2 cellular contexts compared by ENCODE assay signal in the genomic region with DNA sequence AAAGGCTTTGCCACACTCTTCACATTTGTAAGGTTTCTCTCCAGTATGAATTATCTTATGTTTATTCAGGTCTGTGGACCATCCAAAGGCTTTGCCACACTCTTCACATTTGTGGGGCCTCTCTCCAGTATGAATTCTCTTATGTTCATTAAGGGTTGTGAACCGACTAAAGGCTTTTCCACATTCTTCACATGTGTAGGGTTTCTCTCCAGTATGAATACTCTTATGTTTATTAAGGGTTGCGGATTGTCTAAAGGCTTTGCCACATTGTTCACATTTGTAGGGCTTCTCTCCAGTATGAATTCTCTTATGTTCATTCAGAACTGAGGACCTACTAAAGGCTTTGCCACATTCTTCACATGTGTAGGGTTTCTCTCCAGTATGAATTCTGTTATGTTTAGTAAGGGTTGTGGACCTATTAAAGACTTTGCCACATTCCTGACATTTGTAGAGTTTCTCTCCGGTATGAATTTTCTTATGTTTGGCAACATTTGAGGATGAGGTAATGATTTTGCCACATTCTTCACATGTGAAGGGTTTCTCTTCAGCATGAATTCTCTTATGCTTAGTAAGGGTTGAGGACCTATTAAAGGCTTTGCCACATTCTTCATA.
A peak's percentile ranks its signal among the peaks of the same experiment; 100 is the strongest.
TF ChIP-seq lines count a peak whose summit lies in the region.

No MANE protein-coding gene starts in this region.

TF ChIP-seq in HEK293, 187 proteins besides CTCF, POLR2A, EP300 and RAD21:
- TF ChIP-seq, protein P1, sequence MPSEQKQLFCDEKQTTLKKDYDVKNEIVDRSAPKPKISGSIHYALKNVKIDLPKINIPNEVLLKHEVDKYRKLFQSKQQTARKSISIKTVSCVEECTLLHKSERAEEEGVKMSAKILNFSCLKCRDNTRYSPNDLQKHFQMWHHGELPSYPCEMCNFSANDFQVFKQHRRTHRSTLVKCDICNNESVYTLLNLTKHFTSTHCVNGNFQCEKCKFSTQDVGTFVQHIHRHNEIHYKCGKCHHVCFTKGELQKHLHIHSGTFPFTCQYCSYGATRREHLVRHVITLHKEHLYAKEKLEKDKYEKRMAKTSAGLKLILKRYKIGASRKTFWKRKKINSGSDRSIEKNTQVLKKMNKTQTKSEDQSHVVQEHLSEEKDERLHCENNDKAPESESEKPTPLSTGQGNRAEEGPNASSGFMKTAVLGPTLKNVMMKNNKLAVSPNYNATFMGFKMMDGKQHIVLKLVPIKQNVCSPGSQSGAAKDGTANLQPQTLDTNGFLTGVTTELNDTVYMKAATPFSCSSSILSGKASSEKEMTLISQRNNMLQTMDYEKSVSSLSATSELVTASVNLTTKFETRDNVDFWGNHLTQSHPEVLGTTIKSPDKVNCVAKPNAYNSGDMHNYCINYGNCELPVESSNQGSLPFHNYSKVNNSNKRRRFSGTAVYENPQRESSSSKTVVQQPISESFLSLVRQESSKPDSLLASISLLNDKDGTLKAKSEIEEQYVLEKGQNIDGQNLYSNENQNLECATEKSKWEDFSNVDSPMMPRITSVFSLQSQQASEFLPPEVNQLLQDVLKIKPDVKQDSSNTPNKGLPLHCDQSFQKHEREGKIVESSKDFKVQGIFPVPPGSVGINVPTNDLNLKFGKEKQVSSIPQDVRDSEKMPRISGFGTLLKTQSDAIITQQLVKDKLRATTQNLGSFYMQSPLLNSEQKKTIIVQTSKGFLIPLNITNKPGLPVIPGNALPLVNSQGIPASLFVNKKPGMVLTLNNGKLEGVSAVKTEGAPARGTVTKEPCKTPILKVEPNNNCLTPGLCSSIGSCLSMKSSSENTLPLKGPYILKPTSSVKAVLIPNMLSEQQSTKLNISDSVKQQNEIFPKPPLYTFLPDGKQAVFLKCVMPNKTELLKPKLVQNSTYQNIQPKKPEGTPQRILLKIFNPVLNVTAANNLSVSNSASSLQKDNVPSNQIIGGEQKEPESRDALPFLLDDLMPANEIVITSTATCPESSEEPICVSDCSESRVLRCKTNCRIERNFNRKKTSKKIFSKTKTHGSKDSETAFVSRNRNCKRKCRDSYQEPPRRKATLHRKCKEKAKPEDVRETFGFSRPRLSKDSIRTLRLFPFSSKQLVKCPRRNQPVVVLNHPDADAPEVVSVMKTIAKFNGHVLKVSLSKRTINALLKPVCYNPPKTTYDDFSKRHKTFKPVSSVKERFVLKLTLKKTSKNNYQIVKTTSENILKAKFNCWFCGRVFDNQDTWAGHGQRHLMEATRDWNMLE (tag by site-specific recombination; conservative IDR thresholded peaks at IDR 0.05; ENCODE audit: low read depth) = no peak
- TF ChIP-seq ZNF155 (tag by site-specific recombination; IDR thresholded peaks at IDR 0.05) (no peak), TRIM28 (IDR thresholded peaks at IDR 0.05; ENCODE audit: borderline replicate concordance, low read length) (peak; percentile 91; the same call in 1 of the 2 replicates), SETDB1 (IDR thresholded peaks at IDR 0.05; ENCODE audit: insufficient read length, low read length) (peak; percentile 90), ZNF280C (tag by site-specific recombination; IDR thresholded peaks at IDR 0.05) (no peak), ZFP41 (tag by site-specific recombination; IDR thresholded peaks at IDR 0.05; ENCODE audit: borderline replicate concordance) (no peak), ZNF624 (tag by site-specific recombination; IDR thresholded peaks at IDR 0.05) (no peak), MYNN (tag by site-specific recombination; IDR thresholded peaks at IDR 0.05; ENCODE audit: borderline replicate concordance) (no peak), ZNF274 (IDR thresholded peaks at IDR 0.05; ENCODE audit: low read length) (peak; percentile 82), ZNF274 (tag by site-specific recombination; IDR thresholded peaks at IDR 0.05; ENCODE audit: borderline replicate concordance) (peak; percentile 89; the same call in 1 of the 2 replicates)
- TF ChIP-seq, protein P2, sequence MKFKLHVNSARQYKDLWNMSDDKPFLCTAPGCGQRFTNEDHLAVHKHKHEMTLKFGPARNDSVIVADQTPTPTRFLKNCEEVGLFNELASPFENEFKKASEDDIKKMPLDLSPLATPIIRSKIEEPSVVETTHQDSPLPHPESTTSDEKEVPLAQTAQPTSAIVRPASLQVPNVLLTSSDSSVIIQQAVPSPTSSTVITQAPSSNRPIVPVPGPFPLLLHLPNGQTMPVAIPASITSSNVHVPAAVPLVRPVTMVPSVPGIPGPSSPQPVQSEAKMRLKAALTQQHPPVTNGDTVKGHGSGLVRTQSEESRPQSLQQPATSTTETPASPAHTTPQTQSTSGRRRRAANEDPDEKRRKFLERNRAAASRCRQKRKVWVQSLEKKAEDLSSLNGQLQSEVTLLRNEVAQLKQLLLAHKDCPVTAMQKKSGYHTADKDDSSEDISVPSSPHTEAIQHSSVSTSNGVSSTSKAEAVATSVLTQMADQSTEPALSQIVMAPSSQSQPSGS (tag by site-specific recombination; IDR thresholded peaks at IDR 0.05; ENCODE audit: low read depth) = no peak

TF ChIP-seq in GM12878, 131 proteins besides CTCF, POLR2A, EP300 and RAD21:
- TF ChIP-seq BHLHE40 (IDR thresholded peaks at IDR 0.05; ENCODE audit: borderline replicate concordance in 1 of 2, low read depth in 2 of 2, low read length in 1 of 2) (no peak), ZNF274 (IDR thresholded peaks at IDR 0.05; ENCODE audit: insufficient read depth, insufficient read length) (peak; percentile 88), BRCA1 (IDR thresholded peaks at IDR 0.05; ENCODE audit: low read depth, low read length) (no peak), CBX5 (IDR thresholded peaks at IDR 0.05; ENCODE audit: low read depth) (peak; percentile 83; the same call in 1 of the 2 replicates)
